In genomic region chr5:170937914-170938313, GRCh38 we compare ENCODE assay signal across 19 cellular contexts.
"Had no signal": no experiment of that assay in that cellular context is flagged by ENCODE, and none has a peak within 500 bp of the region (broad histone marks: within the 10 kb centered on the region; RNA-seq: fewer than 3 reads in every experiment).

No MANE protein-coding gene starts in this region.

- H3K27me3 ChIP-seq: dorsolateral prefrontal cortex, esophagus muscularis mucosa, foreskin keratinocyte, gastroesophageal sphincter, heart left ventricle, hepatocyte had no signal

- ATAC-seq: foreskin keratinocyte, gastroesophageal sphincter, heart left ventricle, lower lobe of right lung had no signal

- H3K27ac ChIP-seq: coronary artery, dorsolateral prefrontal cortex, esophagus muscularis mucosa, foreskin keratinocyte, gastroesophageal sphincter, heart left ventricle, hepatocyte, left ventricle myocardium inferior, lower lobe of right lung had no signal

- H3K4me3 ChIP-seq: coronary artery, dorsolateral prefrontal cortex, esophagus muscularis mucosa, gastroesophageal sphincter, heart left ventricle, hepatocyte, left ventricle myocardium inferior, lower lobe of right lung had no signal

- H3K9me3 ChIP-seq: esophagus muscularis mucosa, gastroesophageal sphincter, lower lobe of right lung had no signal

- H3K79me2 ChIP-seq: hepatocyte had no signal

- H2AFZ ChIP-seq: hepatocyte had no signal

- H3K36me3 ChIP-seq: esophagus muscularis mucosa, gastroesophageal sphincter, left ventricle myocardium inferior, lower lobe of right lung had no signal

- H3K4me2 ChIP-seq: hepatocyte had no signal

- DNase-seq: dermis blood vessel endothelial cell; dorsolateral prefrontal cortex; effector CD4-positive, alpha-beta T cell; effector memory CD4-positive, alpha-beta T cell; foreskin keratinocyte; heart left ventricle; hypothalamus; immature natural killer cell; islet precursor cell; kidney; kidney glomerular epithelial cell; left ventricle myocardium inferior; lower lobe of right lung; mesenchymal stem cell; midbrain had no signal

- H3K4me1 ChIP-seq: esophagus muscularis mucosa, foreskin keratinocyte, gastroesophageal sphincter, heart left ventricle, left ventricle myocardium inferior, lower lobe of right lung had no signal
